2 cellular contexts compared by ENCODE assay signal in the genomic region with DNA sequence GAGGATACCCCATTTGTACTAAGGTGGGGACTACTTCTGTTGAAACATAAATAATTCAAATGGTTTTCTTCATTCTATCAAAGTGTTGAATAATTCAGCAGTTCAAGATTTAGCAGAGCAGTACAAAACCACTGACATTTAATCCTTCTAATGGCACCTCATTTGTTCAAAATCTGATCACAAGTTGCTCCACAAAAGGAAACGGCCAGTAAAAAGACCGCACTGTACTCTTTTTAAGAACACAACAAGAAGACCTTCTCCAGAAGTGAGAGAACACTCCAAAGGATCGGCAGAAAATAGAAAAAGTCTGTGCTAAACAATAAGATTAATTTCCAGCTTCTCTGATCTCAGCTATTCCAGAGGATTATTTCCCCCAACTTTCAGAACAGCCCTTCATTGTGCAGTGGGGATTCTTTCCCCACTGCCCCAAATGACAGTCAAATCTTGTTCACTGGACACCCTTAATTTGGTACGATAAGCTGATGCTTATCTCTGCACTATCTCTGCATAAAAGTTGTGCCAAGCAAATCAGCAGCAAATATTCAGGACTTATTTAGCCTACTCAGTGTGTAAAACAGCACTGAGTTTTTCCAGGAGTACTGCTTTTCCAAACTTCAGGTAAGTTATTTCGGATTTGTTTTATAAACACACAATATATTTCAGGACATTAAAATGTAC.
TF ChIP-seq lines count a peak whose summit lies in the region.

No MANE protein-coding gene starts in this region.

TF ChIP-seq in HEK293, 187 proteins besides CTCF, POLR2A, EP300 and RAD21 (continued from another document):
- TF ChIP-seq, protein P1, sequence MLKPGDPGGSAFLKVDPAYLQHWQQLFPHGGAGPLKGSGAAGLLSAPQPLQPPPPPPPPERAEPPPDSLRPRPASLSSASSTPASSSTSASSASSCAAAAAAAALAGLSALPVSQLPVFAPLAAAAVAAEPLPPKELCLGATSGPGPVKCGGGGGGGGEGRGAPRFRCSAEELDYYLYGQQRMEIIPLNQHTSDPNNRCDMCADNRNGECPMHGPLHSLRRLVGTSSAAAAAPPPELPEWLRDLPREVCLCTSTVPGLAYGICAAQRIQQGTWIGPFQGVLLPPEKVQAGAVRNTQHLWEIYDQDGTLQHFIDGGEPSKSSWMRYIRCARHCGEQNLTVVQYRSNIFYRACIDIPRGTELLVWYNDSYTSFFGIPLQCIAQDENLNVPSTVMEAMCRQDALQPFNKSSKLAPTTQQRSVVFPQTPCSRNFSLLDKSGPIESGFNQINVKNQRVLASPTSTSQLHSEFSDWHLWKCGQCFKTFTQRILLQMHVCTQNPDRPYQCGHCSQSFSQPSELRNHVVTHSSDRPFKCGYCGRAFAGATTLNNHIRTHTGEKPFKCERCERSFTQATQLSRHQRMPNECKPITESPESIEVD (tag by site-specific recombination; IDR thresholded peaks at IDR 0.05): peak; percentile 45; the same call in 1 of the 2 replicates
- TF ChIP-seq SETDB1 (IDR thresholded peaks at IDR 0.05; ENCODE audit: insufficient read length, low read length): no peak
- peak; percentile 33; the same call in 1 of the 2 replicates for TF ChIP-seq ZNF335 (tag by site-specific recombination; conservative IDR thresholded peaks at IDR 0.05)

TF ChIP-seq in neural cell, 6 proteins besides CTCF, POLR2A, EP300 and RAD21 (continued from another document):
- TF ChIP-seq, protein P2, sequence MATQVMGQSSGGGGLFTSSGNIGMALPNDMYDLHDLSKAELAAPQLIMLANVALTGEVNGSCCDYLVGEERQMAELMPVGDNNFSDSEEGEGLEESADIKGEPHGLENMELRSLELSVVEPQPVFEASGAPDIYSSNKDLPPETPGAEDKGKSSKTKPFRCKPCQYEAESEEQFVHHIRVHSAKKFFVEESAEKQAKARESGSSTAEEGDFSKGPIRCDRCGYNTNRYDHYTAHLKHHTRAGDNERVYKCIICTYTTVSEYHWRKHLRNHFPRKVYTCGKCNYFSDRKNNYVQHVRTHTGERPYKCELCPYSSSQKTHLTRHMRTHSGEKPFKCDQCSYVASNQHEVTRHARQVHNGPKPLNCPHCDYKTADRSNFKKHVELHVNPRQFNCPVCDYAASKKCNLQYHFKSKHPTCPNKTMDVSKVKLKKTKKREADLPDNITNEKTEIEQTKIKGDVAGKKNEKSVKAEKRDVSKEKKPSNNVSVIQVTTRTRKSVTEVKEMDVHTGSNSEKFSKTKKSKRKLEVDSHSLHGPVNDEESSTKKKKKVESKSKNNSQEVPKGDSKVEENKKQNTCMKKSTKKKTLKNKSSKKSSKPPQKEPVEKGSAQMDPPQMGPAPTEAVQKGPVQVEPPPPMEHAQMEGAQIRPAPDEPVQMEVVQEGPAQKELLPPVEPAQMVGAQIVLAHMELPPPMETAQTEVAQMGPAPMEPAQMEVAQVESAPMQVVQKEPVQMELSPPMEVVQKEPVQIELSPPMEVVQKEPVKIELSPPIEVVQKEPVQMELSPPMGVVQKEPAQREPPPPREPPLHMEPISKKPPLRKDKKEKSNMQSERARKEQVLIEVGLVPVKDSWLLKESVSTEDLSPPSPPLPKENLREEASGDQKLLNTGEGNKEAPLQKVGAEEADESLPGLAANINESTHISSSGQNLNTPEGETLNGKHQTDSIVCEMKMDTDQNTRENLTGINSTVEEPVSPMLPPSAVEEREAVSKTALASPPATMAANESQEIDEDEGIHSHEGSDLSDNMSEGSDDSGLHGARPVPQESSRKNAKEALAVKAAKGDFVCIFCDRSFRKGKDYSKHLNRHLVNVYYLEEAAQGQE (IDR thresholded peaks at IDR 0.05; ENCODE audit: borderline replicate concordance): no peak
- TF ChIP-seq SMC3 (conservative IDR thresholded peaks at IDR 0.05; ENCODE audit: poor library complexity): no peak
- no peak for TF ChIP-seq POLR2AphosphoS5 (IDR thresholded peaks at IDR 0.05)
TF ChIP-seq in neural cell: peak in this region for 0.
